ENCODE assay signal across 8 cellular contexts in the genomic region with DNA sequence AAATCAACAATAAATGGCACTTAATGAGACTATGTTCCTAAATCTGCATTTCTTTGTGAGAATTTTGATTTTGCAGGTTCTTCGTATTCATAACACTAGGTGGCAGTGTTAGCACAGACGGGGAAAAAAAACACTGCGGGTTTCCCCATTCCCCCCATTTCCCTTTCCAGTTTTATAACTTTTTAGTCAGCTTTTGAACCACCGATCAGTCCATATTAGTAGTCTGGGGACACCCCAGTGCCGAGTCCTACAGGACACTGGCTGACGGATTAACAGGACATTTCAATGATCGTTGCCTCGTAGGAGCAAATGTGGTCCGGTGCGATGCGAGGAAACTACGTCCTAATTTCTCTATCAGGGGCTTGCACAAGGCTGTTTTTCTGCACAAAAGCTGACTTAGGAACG.
A peak's percentile ranks its signal among the peaks of the same experiment; 100 is the strongest.
DNase-seq lines count a peak whose midpoint lies in the region; ATAC-seq, FAIRE-seq and TF ChIP-seq lines count a peak whose summit lies in the region.

No MANE protein-coding gene starts in this region.

- peak overlapping the region; percentile 45 for H3K4me3 ChIP-seq in CD8-positive, alpha-beta memory T cell (ENCODE audit: low read length)
- H3K4me3 ChIP-seq in mammary epithelial cell (replicated peaks in 1 of 3; ENCODE audit: insufficient read depth in 1 of 3, low read depth in 2 of 3, low read length in 3 of 3), result peak overlapping the region; percentile 44 to 56 (median 55)
- H3K4me3 ChIP-seq in liver (ENCODE audit: low read depth in 1 of 3, low read length in 3 of 3), result peak overlapping the region in 2 of 3 donors; percentile 30 to 44
- H3K4me3 ChIP-seq in transverse colon, result peak overlapping the region in 3 of 4 donors; percentile 13 to 37 (median 23)

- H3K9me3 ChIP-seq in CD8-positive, alpha-beta memory T cell (ENCODE audit: low read length), result no peaks in the 10 kb centered on the region
- H3K9me3 ChIP-seq in mammary epithelial cell (replicated peaks; ENCODE audit: insufficient read depth, low read length) (no peaks in the 10 kb centered on the region), liver (ENCODE audit: control insufficient read depth in 4 of 4, low read length in 3 of 4) (no peaks in the 10 kb centered on the region), transverse colon (no peaks in the 10 kb centered on the region)

- TF ChIP-seq RAD21 in liver (IDR thresholded peaks at IDR 0.05), result peak; percentile 72 to 78

- no peak for ATAC-seq in HG02870 (IDR thresholded peaks at IDR 0.05; ENCODE audit: unreplicated experiment)
- no peak for ATAC-seq in HG02678 (IDR thresholded peaks at IDR 0.05; ENCODE audit: unreplicated experiment)

- no peaks in the 10 kb centered on the region for H3K79me2 ChIP-seq in mammary epithelial cell (ENCODE audit: insufficient read depth, low read length)

- H3K27me3 ChIP-seq in CD8-positive, alpha-beta memory T cell (ENCODE audit: insufficient read depth, low read length, poor library complexity, severe bottlenecking), result no peaks in the 10 kb centered on the region
- H3K27me3 ChIP-seq in mammary epithelial cell (ENCODE audit: insufficient read depth, low read length) (peaks cover 1% of the 10 kb centered on the region), liver (ENCODE audit: control insufficient read depth in 4 of 4, insufficient read depth in 4 of 4, low read length in 3 of 4) (no peaks in the 10 kb centered on the region), transverse colon (peaks cover 6% of the 10 kb centered on the region)

- dilution Hi-C loops in mammary epithelial cell (cut with HindIII; ENCODE audit: low sequenced_read_pairs), result loop anchor here (25.0 kb wide), 1 partner anchor 1042 kb away; no protein-coding TSS in a partner anchor

- intact Hi-C loops in mammary epithelial cell (cut with micrococcal nuclease) (loop anchor here (1.0 to 2.0 kb wide), 3 partner anchors 174 to 1033 kb away; no protein-coding TSS in a partner anchor), transverse colon (cut with DNase I; ENCODE audit: low total_unique reads) (loop anchor here (5.0 kb wide), 1 partner anchor 602 kb away; no protein-coding TSS in a partner anchor)

- peak overlapping the region; percentile 93 for H3K4me2 ChIP-seq in mammary epithelial cell (ENCODE audit: insufficient read depth, low read depth, low read length)

- no TSS peak for BruUV-seq in mammary epithelial cell (replicated peaks; lab: Mats Ljungman, UMichigan)

- H3K9ac ChIP-seq in mammary epithelial cell (ENCODE audit: insufficient read depth, low read length), result peak overlapping the region; percentile 41
- peak overlapping the region in 1 of 2 donors; percentile 49 for H3K9ac ChIP-seq in liver (ENCODE audit: low read depth in 1 of 2, low read length in 2 of 2)

- H3K27me3 Mint-ChIP-seq in CD8-positive, alpha-beta memory T cell, result peaks cover 9 to 16% of the 10 kb centered on the region in 2 donors

- CTCF ChIA-PET in CD8-positive, alpha-beta memory T cell (lab: Charles Lee), result interaction anchor here (0.6 to 4.2 kb wide), 20 partner anchors 9 to 1109 kb away, joined by 3 to 29 read pairs (median 4); no protein-coding TSS in a partner anchor
- CTCF ChIA-PET in mammary epithelial cell (lab: Charles Lee; ENCODE audit: low non-redundant PET), result interaction anchor here (0.6 kb wide), 1 partner anchor 174 kb away, joined by 3 read pairs; no protein-coding TSS in a partner anchor

- WGBS in mammary epithelial cell (ENCODE audit: low coverage, missing lambda C conversion rate), result 2% methylated on average over 11 of the region's 13 CpGs
- 30% methylated on average over 13 of the region's 13 CpGs for WGBS in liver
- 28 to 42% methylated on average over 12 to 13 of the region's 13 CpGs for WGBS in transverse colon (ENCODE audit: low coverage in 1 of 2), 2 donors

- no peaks in the 10 kb centered on the region for H4K20me1 ChIP-seq in mammary epithelial cell (ENCODE audit: insufficient read depth, low read length)

- peak overlapping the region; percentile 99 for H2AFZ ChIP-seq in mammary epithelial cell (ENCODE audit: low read depth, low read length)

- TF ChIP-seq CTCF in mammary epithelial cell (conservative IDR thresholded peaks at IDR 0.05 in 1 of 2, IDR thresholded peaks at IDR 0.05 in 1 of 2; ENCODE audit: extremely low read depth in 1 of 2, insufficient read depth in 1 of 2, low read depth in 1 of 2, low read length in 2 of 2), result peak; percentile 76 to 77
- TF ChIP-seq CTCF in liver (IDR thresholded peaks at IDR 0.05; ENCODE audit: low read depth, low read length, missing input control), result peak; percentile 60
- TF ChIP-seq CTCF in transverse colon (IDR thresholded peaks at IDR 0.05), result peak; percentile 65 to 78 (median 70)

- no peak overlapping the region for H3K27ac ChIP-seq in CD8-positive, alpha-beta memory T cell (ENCODE audit: low read depth, low read length)
- peak overlapping the region; percentile 3 for H3K27ac ChIP-seq in mammary epithelial cell (ENCODE audit: insufficient read depth, low read depth, low read length)
- no peak overlapping the region for H3K27ac ChIP-seq in liver (ENCODE audit: low read depth in 1 of 2, low read length in 2 of 2)
- H3K27ac ChIP-seq in transverse colon, result no peak overlapping the region

- FAIRE-seq in H54 (lab: Jason Lieb, UNC), result peak; percentile 93

- TF ChIP-seq EP300 in transverse colon (IDR thresholded peaks at IDR 0.05; ENCODE audit: low read depth), result no peak

- peak overlapping the region; percentile 61 to 81 (median 75) for H3K4me3 Mint-ChIP-seq in CD8-positive, alpha-beta memory T cell

- peak overlapping the region in 7 of 8 donors; percentile 24 to 87 (median 72) for H3K27ac Mint-ChIP-seq in CD8-positive, alpha-beta memory T cell

- peak in 3 of 5 donors; percentile 25 to 44 (median 31) for DNase-seq in CD8-positive, alpha-beta memory T cell
- DNase-seq in H54 (ENCODE audit: insufficient read length, low spot score) (no peak), SHP77 (lab: John Stamatoyannopoulos, UW) (peak; percentile 30 to 34), mammary epithelial cell (no peak), transverse colon (no peak)

- no peak for TF ChIP-seq POLR2A in H54 (IDR thresholded peaks at IDR 0.05; ENCODE audit: low read depth, low read length)
- no peak for TF ChIP-seq POLR2A in transverse colon (IDR thresholded peaks at IDR 0.05)

- H3K9me3 Mint-ChIP-seq in CD8-positive, alpha-beta memory T cell, result no peaks in the 10 kb centered on the region

- H3K4me1 Mint-ChIP-seq in CD8-positive, alpha-beta memory T cell, result peaks cover 7 to 22% (median 16%) of the 10 kb centered on the region in 3 donors

- in situ Hi-C loops in mammary epithelial cell (cut with MboI; ENCODE audit: low sequenced_read_pairs in 2 of 2), result loop anchor here in 1 of 2 donors (10.0 kb wide), 2 partner anchors 176 to 1024 kb away; no protein-coding TSS in a partner anchor
- in situ Hi-C loops in transverse colon (cut with MboI; ENCODE audit: low pct_ligation_motif_present in 1 of 4, low pct_unique_long_range_greater_than_20kb in 1 of 4, low sequenced_read_pairs in 3 of 4), result loop anchor here in 3 of 4 donors (10.0 to 25.0 kb wide), 3 partner anchors 183 to 1034 kb away; no protein-coding TSS in a partner anchor

- POLR2A ChIA-PET in CD8-positive, alpha-beta memory T cell (lab: Charles Lee), result no interaction called here

- peaks cover 18% of the 10 kb centered on the region for H3K4me1 ChIP-seq in CD8-positive, alpha-beta memory T cell (ENCODE audit: insufficient read depth, low read length)
- H3K4me1 ChIP-seq in mammary epithelial cell (ENCODE audit: insufficient read depth, low read length) (peaks cover 5% of the 10 kb centered on the region), liver (ENCODE audit: control insufficient read depth in 4 of 4, insufficient read depth in 4 of 4, low read length in 3 of 4) (peaks cover 0 to 4% (median 2%) of the 10 kb centered on the region in 4 donors), transverse colon (peaks cover 0 to 6% (median 2%) of the 10 kb centered on the region in 4 donors)

- no peaks in the 10 kb centered on the region for H3K36me3 ChIP-seq in CD8-positive, alpha-beta memory T cell (ENCODE audit: insufficient read depth, low read length)
- H3K36me3 ChIP-seq in mammary epithelial cell (ENCODE audit: insufficient read depth, low read length), result no peaks in the 10 kb centered on the region
- H3K36me3 ChIP-seq in liver (ENCODE audit: control insufficient read depth in 4 of 4, insufficient read depth in 3 of 4, low read depth in 1 of 4, low read length in 3 of 4), result no peaks in the 10 kb centered on the region
- no peaks in the 10 kb centered on the region for H3K36me3 ChIP-seq in transverse colon

- no peaks in the 10 kb centered on the region for H3K36me3 Mint-ChIP-seq in CD8-positive, alpha-beta memory T cell

TF ChIP-seq in liver, 16 proteins besides CTCF, POLR2A, EP300 and RAD21 (continues in another document):
- TF ChIP-seq, protein P1, sequence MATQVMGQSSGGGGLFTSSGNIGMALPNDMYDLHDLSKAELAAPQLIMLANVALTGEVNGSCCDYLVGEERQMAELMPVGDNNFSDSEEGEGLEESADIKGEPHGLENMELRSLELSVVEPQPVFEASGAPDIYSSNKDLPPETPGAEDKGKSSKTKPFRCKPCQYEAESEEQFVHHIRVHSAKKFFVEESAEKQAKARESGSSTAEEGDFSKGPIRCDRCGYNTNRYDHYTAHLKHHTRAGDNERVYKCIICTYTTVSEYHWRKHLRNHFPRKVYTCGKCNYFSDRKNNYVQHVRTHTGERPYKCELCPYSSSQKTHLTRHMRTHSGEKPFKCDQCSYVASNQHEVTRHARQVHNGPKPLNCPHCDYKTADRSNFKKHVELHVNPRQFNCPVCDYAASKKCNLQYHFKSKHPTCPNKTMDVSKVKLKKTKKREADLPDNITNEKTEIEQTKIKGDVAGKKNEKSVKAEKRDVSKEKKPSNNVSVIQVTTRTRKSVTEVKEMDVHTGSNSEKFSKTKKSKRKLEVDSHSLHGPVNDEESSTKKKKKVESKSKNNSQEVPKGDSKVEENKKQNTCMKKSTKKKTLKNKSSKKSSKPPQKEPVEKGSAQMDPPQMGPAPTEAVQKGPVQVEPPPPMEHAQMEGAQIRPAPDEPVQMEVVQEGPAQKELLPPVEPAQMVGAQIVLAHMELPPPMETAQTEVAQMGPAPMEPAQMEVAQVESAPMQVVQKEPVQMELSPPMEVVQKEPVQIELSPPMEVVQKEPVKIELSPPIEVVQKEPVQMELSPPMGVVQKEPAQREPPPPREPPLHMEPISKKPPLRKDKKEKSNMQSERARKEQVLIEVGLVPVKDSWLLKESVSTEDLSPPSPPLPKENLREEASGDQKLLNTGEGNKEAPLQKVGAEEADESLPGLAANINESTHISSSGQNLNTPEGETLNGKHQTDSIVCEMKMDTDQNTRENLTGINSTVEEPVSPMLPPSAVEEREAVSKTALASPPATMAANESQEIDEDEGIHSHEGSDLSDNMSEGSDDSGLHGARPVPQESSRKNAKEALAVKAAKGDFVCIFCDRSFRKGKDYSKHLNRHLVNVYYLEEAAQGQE (IDR thresholded peaks at IDR 0.05), result no peak

Comparison
In these comparisons a context has a peak if more than half of its experiments do, and no peak if none do; other contexts are left out.
1. DNase-seq: peak in CD8-positive, alpha-beta memory T cell (3 of 5) and SHP77 (2 of 2); none in H54 (single experiment), mammary epithelial cell (single experiment) and transverse colon (single experiment).
2. Peak in every context shown above with its lines, with median percentiles within 50 percentile points of each other: H3K4me3 ChIP-seq and CTCF ChIP-seq.